Comparison of ENCODE assay signal across 8 cellular contexts in genomic region chr7:81684513-81685262, GRCh38.
DNase-seq lines count a peak whose midpoint lies in the region; ATAC-seq and TF ChIP-seq lines count a peak whose summit lies in the region.

No MANE protein-coding gene starts in this region.

- H3K4me1 ChIP-seq in ascending aorta = peaks cover 0 to 5% of the 10 kb centered on the region in 2 donors
- no peaks in the 10 kb centered on the region for H3K4me1 ChIP-seq in spleen

- in situ Hi-C loops in ACHN (cut with HindIII; ENCODE audit: low pct_ligation_motif_present, low pct_unique_long_range_greater_than_20kb, low sequenced_read_pairs) = no loop called here

- H3K4me3 ChIP-seq in ascending aorta (no peak overlapping the region), spleen (no peak overlapping the region)

- no peak for TF ChIP-seq POLR2A in spleen (IDR thresholded peaks at IDR 0.05)

- H3K27ac ChIP-seq in ascending aorta = no peak overlapping the region
- peak overlapping the region in 3 of 8 donors; percentile 29 to 56 (median 45) for H3K27ac ChIP-seq in spleen

- WGBS in spleen, 5 donors = 28 to 53% (median 49%) methylated on average over 2 of the region's 2 CpGs

- intact Hi-C loops in ascending aorta (cut with DNase I) = loop anchor here (5.0 kb wide), 3 partner anchors 47 to 83 kb away; no protein-coding TSS in a partner anchor
- intact Hi-C loops in spleen (cut with DNase I; ENCODE audit: low total_unique reads) = no loop called here

- H3K36me3 ChIP-seq in ascending aorta (no peaks in the 10 kb centered on the region), spleen (no peaks in the 10 kb centered on the region)

- no peaks in the 10 kb centered on the region for H3K27me3 ChIP-seq in ascending aorta
- no peaks in the 10 kb centered on the region for H3K27me3 ChIP-seq in spleen (replicated peaks in 1 of 7)

- DNase-seq in ACHN (peak; percentile 100), NCI-H226 (peak; percentile 99), ascending aorta (ENCODE audit: low spot score in 2 of 2) (peak; percentile 89 to 98), hypothalamus (lab: John Stamatoyannopoulos, UW) (peak in 38 of 51 donors; percentile 1 to 89 (median 41)), spleen (peak; percentile 59)

- H3K9me3 ChIP-seq in ascending aorta (no peaks in the 10 kb centered on the region), spleen (no peaks in the 10 kb centered on the region)

- TF ChIP-seq CTCF in ascending aorta (IDR thresholded peaks at IDR 0.05) = no peak
- no peak for TF ChIP-seq CTCF in spleen (IDR thresholded peaks at IDR 0.05 in 8 of 11, conservative IDR thresholded peaks at IDR 0.05 in 3 of 11)

- ATAC-seq in GM18870 (IDR thresholded peaks at IDR 0.05; ENCODE audit: unreplicated experiment) = peak; percentile 93
- peak; percentile 95 for ATAC-seq in HG03196 (IDR thresholded peaks at IDR 0.05; ENCODE audit: unreplicated experiment)
- no peak for ATAC-seq in GM21381 (IDR thresholded peaks at IDR 0.05; ENCODE audit: unreplicated experiment)

Comparison
In these comparisons a context has a peak if more than half of its experiments do, and no peak if none do; other contexts are left out.
1. DNase-seq: peak in every context shown above with its lines; median percentile 100 in ACHN; 99 in NCI-H226; 94 in ascending aorta; 59 in spleen; 41 in hypothalamus.